1 cellular context compared by ENCODE assay signal in the genomic region with DNA sequence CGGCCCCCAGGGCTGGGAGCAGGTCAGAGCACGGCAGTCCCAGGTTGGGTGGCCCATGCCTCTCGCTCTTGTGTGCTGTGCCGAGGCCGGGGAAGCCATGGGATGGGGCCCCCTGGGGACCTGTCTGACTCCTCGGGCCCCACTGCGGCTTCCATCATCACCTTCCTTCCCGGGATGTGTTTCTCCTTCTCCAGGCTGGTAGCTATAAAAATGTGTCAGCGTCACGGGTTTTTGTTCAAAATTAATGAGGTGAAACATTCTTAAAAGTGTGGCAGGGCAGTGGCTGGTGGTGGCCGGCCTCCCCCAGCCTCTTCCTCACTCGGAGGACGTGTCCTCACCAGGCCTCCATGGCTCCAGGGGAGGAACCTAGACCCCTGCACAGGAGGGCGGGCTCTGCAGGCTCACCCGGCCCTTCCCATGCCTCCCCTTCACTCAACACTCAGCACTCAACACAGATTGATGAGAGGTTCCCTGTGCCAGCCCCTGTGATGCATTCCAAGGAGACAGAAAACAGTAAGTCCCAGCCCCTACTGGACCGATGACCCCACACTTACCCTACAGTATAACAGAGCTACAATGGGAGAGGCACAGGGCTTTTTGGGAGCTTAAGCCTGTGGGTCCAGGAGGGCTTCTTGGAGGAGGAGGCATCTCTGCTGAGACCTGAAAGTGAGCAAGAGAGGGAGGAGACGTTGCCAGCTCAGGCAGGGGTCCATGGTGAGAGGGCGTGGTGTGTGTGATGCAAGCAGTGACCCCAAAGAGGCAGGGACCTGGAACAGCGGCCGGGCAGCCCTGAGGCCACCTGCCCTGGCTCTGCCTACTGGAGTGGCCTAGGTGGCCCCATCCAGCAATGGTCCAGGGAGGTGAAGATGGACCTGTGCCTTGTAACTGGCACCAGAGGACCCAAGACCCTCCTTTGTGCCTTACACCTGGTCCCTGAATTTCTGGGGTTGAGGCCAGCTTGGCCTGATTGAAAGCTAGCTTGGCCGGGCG.
A peak's percentile ranks its signal among the peaks of the same experiment; 100 is the strongest.
TF ChIP-seq lines count a peak whose summit lies in the region.

No MANE protein-coding gene starts in this region.

TF ChIP-seq in HEK293, 187 proteins besides CTCF, POLR2A, EP300 and RAD21 (continued from another document and continues in another):
- no peak for TF ChIP-seq ELK4 (IDR thresholded peaks at IDR 0.05; ENCODE audit: borderline replicate concordance, low read depth, low read length)
- TF ChIP-seq ZNF426 (tag by site-specific recombination; IDR thresholded peaks at IDR 0.05), result no peak
- no peak for TF ChIP-seq SCRT1 (tag by site-specific recombination; IDR thresholded peaks at IDR 0.05; ENCODE audit: borderline replicate concordance)
- TF ChIP-seq ZNF114 (tag by site-specific recombination; IDR thresholded peaks at IDR 0.05), result no peak
- no peak for TF ChIP-seq ZNF48 (tag by site-specific recombination; IDR thresholded peaks at IDR 0.05)
- TF ChIP-seq ZNF324 (tag by site-specific recombination; IDR thresholded peaks at IDR 0.05), result no peak
- TF ChIP-seq REST (tag by site-specific recombination; IDR thresholded peaks at IDR 0.05), result no peak
- peak; percentile 83 for TF ChIP-seq OSR2 (tag by site-specific recombination; IDR thresholded peaks at IDR 0.05)
- no peak for TF ChIP-seq ZNF776 (tag by site-specific recombination; IDR thresholded peaks at IDR 0.05; ENCODE audit: borderline replicate concordance)
- no peak for TF ChIP-seq ZNF175 (tag by site-specific recombination; IDR thresholded peaks at IDR 0.05)
- TF ChIP-seq, protein P1, sequence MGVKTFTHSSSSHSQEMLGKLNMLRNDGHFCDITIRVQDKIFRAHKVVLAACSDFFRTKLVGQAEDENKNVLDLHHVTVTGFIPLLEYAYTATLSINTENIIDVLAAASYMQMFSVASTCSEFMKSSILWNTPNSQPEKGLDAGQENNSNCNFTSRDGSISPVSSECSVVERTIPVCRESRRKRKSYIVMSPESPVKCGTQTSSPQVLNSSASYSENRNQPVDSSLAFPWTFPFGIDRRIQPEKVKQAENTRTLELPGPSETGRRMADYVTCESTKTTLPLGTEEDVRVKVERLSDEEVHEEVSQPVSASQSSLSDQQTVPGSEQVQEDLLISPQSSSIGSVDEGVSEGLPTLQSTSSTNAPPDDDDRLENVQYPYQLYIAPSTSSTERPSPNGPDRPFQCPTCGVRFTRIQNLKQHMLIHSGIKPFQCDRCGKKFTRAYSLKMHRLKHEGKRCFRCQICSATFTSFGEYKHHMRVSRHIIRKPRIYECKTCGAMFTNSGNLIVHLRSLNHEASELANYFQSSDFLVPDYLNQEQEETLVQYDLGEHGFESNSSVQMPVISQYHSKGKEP (tag by site-specific recombination; IDR thresholded peaks at IDR 0.05), result 0 out of 2 replicates have a peak, but pooled peaks have one; percentile 29
- no peak for TF ChIP-seq ZNF792 (tag by site-specific recombination; IDR thresholded peaks at IDR 0.05)
- no peak for TF ChIP-seq ZNF707 (tag by site-specific recombination; IDR thresholded peaks at IDR 0.05)
- no peak; the same call in 1 of the 2 replicates for TF ChIP-seq YY1 (tag by site-specific recombination; IDR thresholded peaks at IDR 0.05)
- no peak for TF ChIP-seq ZNF558 (tag by site-specific recombination; IDR thresholded peaks at IDR 0.05)
- TF ChIP-seq, protein P2, sequence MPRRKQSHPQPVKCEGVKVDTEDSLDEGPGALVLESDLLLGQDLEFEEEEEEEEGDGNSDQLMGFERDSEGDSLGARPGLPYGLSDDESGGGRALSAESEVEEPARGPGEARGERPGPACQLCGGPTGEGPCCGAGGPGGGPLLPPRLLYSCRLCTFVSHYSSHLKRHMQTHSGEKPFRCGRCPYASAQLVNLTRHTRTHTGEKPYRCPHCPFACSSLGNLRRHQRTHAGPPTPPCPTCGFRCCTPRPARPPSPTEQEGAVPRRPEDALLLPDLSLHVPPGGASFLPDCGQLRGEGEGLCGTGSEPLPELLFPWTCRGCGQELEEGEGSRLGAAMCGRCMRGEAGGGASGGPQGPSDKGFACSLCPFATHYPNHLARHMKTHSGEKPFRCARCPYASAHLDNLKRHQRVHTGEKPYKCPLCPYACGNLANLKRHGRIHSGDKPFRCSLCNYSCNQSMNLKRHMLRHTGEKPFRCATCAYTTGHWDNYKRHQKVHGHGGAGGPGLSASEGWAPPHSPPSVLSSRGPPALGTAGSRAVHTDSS (tag by site-specific recombination; IDR thresholded peaks at IDR 0.05), result peak; percentile 49; the same call in 1 of the 2 replicates
- TF ChIP-seq ZBTB1 (tag by site-specific recombination; IDR thresholded peaks at IDR 0.05), result no peak
- TF ChIP-seq ZNF10 (tag by site-specific recombination; IDR thresholded peaks at IDR 0.05), result no peak
- no peak for TF ChIP-seq ZNF121 (tag by site-specific recombination; IDR thresholded peaks at IDR 0.05)
- peak; percentile 53; the same call in 1 of the 2 replicates for TF ChIP-seq ZBTB17 (tag by site-specific recombination; IDR thresholded peaks at IDR 0.05)
- 0 out of 2 replicates have a peak, but pooled peaks have one; percentile 46 for TF ChIP-seq BCL11A (tag by site-specific recombination; IDR thresholded peaks at IDR 0.05; ENCODE audit: low read depth)
- TF ChIP-seq ZNF174 (tag by site-specific recombination; IDR thresholded peaks at IDR 0.05), result no peak
- TF ChIP-seq ZNF155 (tag by site-specific recombination; IDR thresholded peaks at IDR 0.05), result no peak
- TF ChIP-seq ZNF19 (tag by site-specific recombination; IDR thresholded peaks at IDR 0.05; ENCODE audit: low read depth), result no peak
- TF ChIP-seq, protein P3, sequence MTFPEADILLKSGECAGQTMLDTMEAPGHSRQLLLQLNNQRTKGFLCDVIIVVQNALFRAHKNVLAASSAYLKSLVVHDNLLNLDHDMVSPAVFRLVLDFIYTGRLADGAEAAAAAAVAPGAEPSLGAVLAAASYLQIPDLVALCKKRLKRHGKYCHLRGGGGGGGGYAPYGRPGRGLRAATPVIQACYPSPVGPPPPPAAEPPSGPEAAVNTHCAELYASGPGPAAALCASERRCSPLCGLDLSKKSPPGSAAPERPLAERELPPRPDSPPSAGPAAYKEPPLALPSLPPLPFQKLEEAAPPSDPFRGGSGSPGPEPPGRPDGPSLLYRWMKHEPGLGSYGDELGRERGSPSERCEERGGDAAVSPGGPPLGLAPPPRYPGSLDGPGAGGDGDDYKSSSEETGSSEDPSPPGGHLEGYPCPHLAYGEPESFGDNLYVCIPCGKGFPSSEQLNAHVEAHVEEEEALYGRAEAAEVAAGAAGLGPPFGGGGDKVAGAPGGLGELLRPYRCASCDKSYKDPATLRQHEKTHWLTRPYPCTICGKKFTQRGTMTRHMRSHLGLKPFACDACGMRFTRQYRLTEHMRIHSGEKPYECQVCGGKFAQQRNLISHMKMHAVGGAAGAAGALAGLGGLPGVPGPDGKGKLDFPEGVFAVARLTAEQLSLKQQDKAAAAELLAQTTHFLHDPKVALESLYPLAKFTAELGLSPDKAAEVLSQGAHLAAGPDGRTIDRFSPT (tag by site-specific recombination; IDR thresholded peaks at IDR 0.05), result no peak
- no peak for TF ChIP-seq OVOL3 (tag by site-specific recombination; IDR thresholded peaks at IDR 0.05)
- TF ChIP-seq ZNF239 (tag by site-specific recombination; IDR thresholded peaks at IDR 0.05), result no peak
- no peak for TF ChIP-seq ZNF549 (tag by site-specific recombination; IDR thresholded peaks at IDR 0.05)
- TF ChIP-seq, protein P4, sequence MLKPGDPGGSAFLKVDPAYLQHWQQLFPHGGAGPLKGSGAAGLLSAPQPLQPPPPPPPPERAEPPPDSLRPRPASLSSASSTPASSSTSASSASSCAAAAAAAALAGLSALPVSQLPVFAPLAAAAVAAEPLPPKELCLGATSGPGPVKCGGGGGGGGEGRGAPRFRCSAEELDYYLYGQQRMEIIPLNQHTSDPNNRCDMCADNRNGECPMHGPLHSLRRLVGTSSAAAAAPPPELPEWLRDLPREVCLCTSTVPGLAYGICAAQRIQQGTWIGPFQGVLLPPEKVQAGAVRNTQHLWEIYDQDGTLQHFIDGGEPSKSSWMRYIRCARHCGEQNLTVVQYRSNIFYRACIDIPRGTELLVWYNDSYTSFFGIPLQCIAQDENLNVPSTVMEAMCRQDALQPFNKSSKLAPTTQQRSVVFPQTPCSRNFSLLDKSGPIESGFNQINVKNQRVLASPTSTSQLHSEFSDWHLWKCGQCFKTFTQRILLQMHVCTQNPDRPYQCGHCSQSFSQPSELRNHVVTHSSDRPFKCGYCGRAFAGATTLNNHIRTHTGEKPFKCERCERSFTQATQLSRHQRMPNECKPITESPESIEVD (tag by site-specific recombination; IDR thresholded peaks at IDR 0.05), result peak; percentile 41
- no peak for TF ChIP-seq ZNF544 (tag by site-specific recombination; IDR thresholded peaks at IDR 0.05)
- TF ChIP-seq, protein P5, sequence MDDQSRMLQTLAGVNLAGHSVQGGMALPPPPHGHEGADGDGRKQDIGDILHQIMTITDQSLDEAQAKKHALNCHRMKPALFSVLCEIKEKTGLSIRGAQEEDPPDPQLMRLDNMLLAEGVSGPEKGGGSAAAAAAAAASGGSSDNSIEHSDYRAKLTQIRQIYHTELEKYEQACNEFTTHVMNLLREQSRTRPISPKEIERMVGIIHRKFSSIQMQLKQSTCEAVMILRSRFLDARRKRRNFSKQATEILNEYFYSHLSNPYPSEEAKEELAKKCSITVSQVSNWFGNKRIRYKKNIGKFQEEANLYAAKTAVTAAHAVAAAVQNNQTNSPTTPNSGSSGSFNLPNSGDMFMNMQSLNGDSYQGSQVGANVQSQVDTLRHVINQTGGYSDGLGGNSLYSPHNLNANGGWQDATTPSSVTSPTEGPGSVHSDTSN (CRISPR knock-in tag; IDR thresholded peaks at IDR 0.05), result no peak
- TF ChIP-seq ZNF692 (tag by site-specific recombination; IDR thresholded peaks at IDR 0.05), result no peak
- peak; percentile 23; the same call in 1 of the 2 replicates for TF ChIP-seq SP3 (tag by site-specific recombination; IDR thresholded peaks at IDR 0.05)
- TF ChIP-seq ZNF23 (tag by site-specific recombination; IDR thresholded peaks at IDR 0.05; ENCODE audit: borderline replicate concordance), result no peak
- TF ChIP-seq ZBTB26 (tag by site-specific recombination; optimal IDR thresholded peaks at IDR 0.05), result no peak
- TF ChIP-seq ZIC2 (tag by site-specific recombination; IDR thresholded peaks at IDR 0.05), result peak; percentile 89
- TF ChIP-seq YY2 (tag by site-specific recombination; IDR thresholded peaks at IDR 0.05), result no peak
- TF ChIP-seq ZBTB20 (tag by site-specific recombination; IDR thresholded peaks at IDR 0.05), result peak; percentile 47; the same call in 1 of the 2 replicates
- no peak for TF ChIP-seq ZNF132 (tag by site-specific recombination; IDR thresholded peaks at IDR 0.05; ENCODE audit: borderline replicate concordance)
- TF ChIP-seq ZNF416 (tag by site-specific recombination; IDR thresholded peaks at IDR 0.05), result no peak
- TF ChIP-seq ZNF473 (tag by site-specific recombination; IDR thresholded peaks at IDR 0.05), result no peak
- TF ChIP-seq GFI1B (tag by site-specific recombination; IDR thresholded peaks at IDR 0.05), result no peak
- TF ChIP-seq GLI4 (tag by site-specific recombination; IDR thresholded peaks at IDR 0.05), result no peak
- no peak for TF ChIP-seq ZNF202 (tag by site-specific recombination; IDR thresholded peaks at IDR 0.05; ENCODE audit: borderline replicate concordance)
- TF ChIP-seq ZNF561 (tag by site-specific recombination; IDR thresholded peaks at IDR 0.05; ENCODE audit: borderline replicate concordance), result no peak
- TF ChIP-seq WT1 (tag by site-specific recombination; IDR thresholded peaks at IDR 0.05), result peak; percentile 90
- no peak for TF ChIP-seq ZNF747 (tag by site-specific recombination; IDR thresholded peaks at IDR 0.05)
